ENCODE assay signal across 1 cellular context in the genomic region with DNA sequence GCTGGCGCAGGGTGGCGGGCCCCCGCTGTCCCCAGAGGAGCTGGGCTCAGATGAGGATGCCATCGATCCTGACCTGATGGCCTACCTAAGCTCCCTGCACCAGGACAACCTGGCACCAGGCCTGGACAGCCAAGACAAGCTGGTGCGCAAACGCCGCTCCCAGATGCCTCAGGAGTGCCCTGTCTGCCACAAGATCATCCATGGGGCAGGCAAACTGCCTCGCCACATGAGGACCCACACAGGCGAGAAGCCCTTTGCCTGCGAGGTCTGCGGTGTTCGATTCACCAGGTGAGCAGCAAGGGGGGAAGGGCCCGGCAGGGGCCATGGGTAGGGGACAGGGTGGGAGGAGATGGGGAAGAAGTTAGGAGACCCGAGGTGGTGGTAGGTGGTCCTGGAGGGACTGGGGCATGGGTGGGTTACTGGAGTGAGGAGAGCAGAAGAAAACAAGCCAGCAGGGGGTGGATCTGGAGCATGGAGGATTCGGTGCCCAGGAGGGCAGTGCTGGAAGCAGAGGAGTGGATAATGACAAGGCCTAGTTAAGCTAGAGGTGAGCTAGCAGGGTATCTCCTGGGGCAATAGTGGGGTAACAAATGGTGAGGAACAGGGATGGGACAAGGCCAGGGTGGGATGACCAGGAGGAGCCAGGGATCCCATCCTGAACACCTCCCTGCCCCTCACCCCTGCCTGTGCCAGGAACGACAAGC.
TF ChIP-seq lines count a peak whose summit lies in the region.

No MANE protein-coding gene starts in this region.

TF ChIP-seq in GM23338, 12 proteins besides CTCF, POLR2A, EP300 and RAD21:
- no peak for TF ChIP-seq STAT1 (IDR thresholded peaks at IDR 0.05; ENCODE audit: unreplicated experiment)
TF ChIP-seq in GM23338: peak in this region for 0.
